17 cellular contexts compared by ENCODE assay signal in the genomic region with DNA sequence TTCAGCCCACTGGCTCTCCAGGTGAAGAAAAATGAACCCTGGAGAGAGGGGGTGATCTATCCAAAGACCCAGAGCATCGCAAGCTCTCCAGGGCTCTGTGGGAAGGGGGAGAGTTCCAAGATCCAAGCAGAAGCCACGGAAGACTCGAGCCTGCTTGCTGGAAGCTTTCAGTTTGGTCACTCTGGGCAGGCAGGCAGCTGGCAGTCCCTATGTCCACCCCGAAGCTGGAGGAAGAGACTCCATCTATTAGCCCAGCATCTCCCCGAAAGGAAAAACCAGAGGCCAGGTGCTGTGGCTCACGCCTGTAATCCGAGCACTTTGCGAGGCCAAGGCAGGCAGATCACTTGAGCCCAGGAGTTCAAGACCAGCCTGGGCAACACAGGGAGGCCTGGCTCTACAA. TPM values are rescaled to one million over a fixed set of nuclear protein-coding genes. Genes with fewer than 3 reads are reported as not detected.
A peak's percentile ranks its signal among the peaks of the same experiment; 100 is the strongest.
DNase-seq lines count a peak whose midpoint lies in the region; ATAC-seq, FAIRE-seq and TF ChIP-seq lines count a peak whose summit lies in the region.
"Had no signal": no experiment of that assay in that cellular context is flagged by ENCODE, and none has a peak within 500 bp of the region (broad histone marks: within the 10 kb centered on the region; RNA-seq: fewer than 3 reads in every experiment).

No MANE protein-coding gene starts in this region.

- TF ChIP-seq CTCF in H1 (IDR thresholded peaks at IDR 0.05; ENCODE audit: control extremely low read depth in 1 of 3, insufficient read depth in 1 of 3, low read depth in 1 of 3, low read length in 3 of 3), result no peak
- no peak for TF ChIP-seq CTCF in neural progenitor cell (IDR thresholded peaks at IDR 0.05)
- no peak for TF ChIP-seq CTCF in thyroid gland (IDR thresholded peaks at IDR 0.05)

- POLR2A ChIA-PET in H1 (lab: Charles Lee; ENCODE audit: partially characterized antibody), result interaction anchor here (1.4 to 2.1 kb wide), 8 partner anchors 11 to 73 kb away, joined by 3 to 14 read pairs (median 8); partner anchors contain the start of gene SPARC
- POLR2A ChIA-PET in CD8-positive, alpha-beta memory T cell (lab: Charles Lee), result no interaction called here

- H2BK120ac ChIP-seq in H1 (replicated peaks; ENCODE audit: low read depth, low read length), result no peak overlapping the region

- ATAC-seq in GM21447 (IDR thresholded peaks at IDR 0.05; ENCODE audit: unreplicated experiment), result no peak
- ATAC-seq: effector memory CD8-positive, alpha-beta T cell had no signal

- H3K27ac ChIP-seq in H1 (ENCODE audit: low read depth, low read length) (no peak overlapping the region), neural progenitor cell (no peak overlapping the region), thyroid gland (peak overlapping the region in 2 of 3 donors; percentile 17 to 64)
- no peak overlapping the region for H3K27ac ChIP-seq in CD8-positive, alpha-beta memory T cell (ENCODE audit: low read depth, low read length)

- H3K36me3 ChIP-seq in H1 (ENCODE audit: control insufficient read depth in 2 of 4, insufficient read depth in 4 of 4, low read length in 3 of 4) (no peaks in the 10 kb centered on the region), neural progenitor cell (no peaks in the 10 kb centered on the region), thyroid gland (no peaks in the 10 kb centered on the region)
- H3K36me3 ChIP-seq in CD8-positive, alpha-beta memory T cell (ENCODE audit: insufficient read depth, low read length), result no peaks in the 10 kb centered on the region

- intact Hi-C loops in thyroid gland (cut with DNase I), result no loop called here

- H3K4me2 ChIP-seq in H1 (ENCODE audit: insufficient read depth in 1 of 2, low read depth in 2 of 2, low read length in 2 of 2) (no peak overlapping the region; a peak in 1 of 4 replicates), neural progenitor cell (no peak overlapping the region)

- H3K4ac ChIP-seq in H1 (replicated peaks; ENCODE audit: insufficient read length, low read depth, low read length), result no peak overlapping the region

- no peak overlapping the region for H4K8ac ChIP-seq in H1 (ENCODE audit: extremely low read depth, insufficient read depth, low read length)

- H3K18ac ChIP-seq in H1 (ENCODE audit: extremely low read depth, low read length), result no peak overlapping the region

- H3K79me2 ChIP-seq in H1 (ENCODE audit: control insufficient read depth in 1 of 2, insufficient read depth in 2 of 2, low read length in 2 of 2) (no peaks in the 10 kb centered on the region), neural progenitor cell (ENCODE audit: low read depth) (no peaks in the 10 kb centered on the region)

- H3K4me3 ChIP-seq in H1 (ENCODE audit: extremely low read depth in 1 of 4, insufficient read depth in 2 of 4, low read depth in 3 of 4, low read length in 4 of 4) (no peak overlapping the region), neural progenitor cell (no peak overlapping the region), thyroid gland (replicated peaks in 1 of 3) (no peak overlapping the region)
- H3K4me3 ChIP-seq in CD8-positive, alpha-beta memory T cell (ENCODE audit: low read length), result no peak overlapping the region
- H3K4me3 ChIP-seq: body of pancreas had no signal

- H4K5ac ChIP-seq in H1 (ENCODE audit: insufficient read length, low read depth, low read length), result no peak overlapping the region

- H3K36me3 Mint-ChIP-seq in neural progenitor cell, result no peaks in the 10 kb centered on the region
- H3K36me3 Mint-ChIP-seq in CD8-positive, alpha-beta memory T cell, result no peaks in the 10 kb centered on the region
- H3K36me3 Mint-ChIP-seq: CD4-positive, alpha-beta memory T cell had no signal

- H2BK20ac ChIP-seq in H1 (ENCODE audit: low read length), result no peak overlapping the region

- no peak for TF ChIP-seq RAD21 in H1 (IDR thresholded peaks at IDR 0.05 in 1 of 2, conservative IDR thresholded peaks at IDR 0.05 in 1 of 2; ENCODE audit: low read depth in 2 of 2, low read length in 2 of 2)

- H3K9me3 ChIP-seq in H1 (ENCODE audit: insufficient read depth in 2 of 2, low read depth in 1 of 2, low read length in 1 of 2), result no peaks in the 10 kb centered on the region
- H3K9me3 ChIP-seq in neural progenitor cell (ENCODE audit: low read depth), result no peaks in the 10 kb centered on the region
- H3K9me3 ChIP-seq in thyroid gland, result no peaks in the 10 kb centered on the region
- no peaks in the 10 kb centered on the region for H3K9me3 ChIP-seq in CD8-positive, alpha-beta memory T cell (ENCODE audit: low read length)
- H3K9me3 ChIP-seq: body of pancreas had no signal

- CTCF ChIA-PET in H1 (lab: Charles Lee; ENCODE audit: partially characterized antibody), result interaction anchor here (0.7 to 7.9 kb wide), 11 partner anchors 8 to 233 kb away, joined by 3 to 53 read pairs (median 9); partner anchors contain the start of gene SPARC
- CTCF ChIA-PET in CD8-positive, alpha-beta memory T cell (lab: Charles Lee), result no interaction called here

- no peak for TF ChIP-seq POLR2A in H1 (IDR thresholded peaks at IDR 0.05; ENCODE audit: control extremely low read depth in 1 of 2, low read depth in 2 of 2, low read length in 2 of 2)
- no peak for TF ChIP-seq POLR2A in thyroid gland (IDR thresholded peaks at IDR 0.05)

- no peak overlapping the region for H3K9ac ChIP-seq in H1 (replicated peaks in 1 of 4; ENCODE audit: extremely low read depth in 1 of 4, low read depth in 3 of 4, low read length in 3 of 4)
- no peak overlapping the region for H3K9ac ChIP-seq in neural progenitor cell

- H3K23me2 ChIP-seq in H1 (ENCODE audit: low read depth, low read length), result no peaks in the 10 kb centered on the region

- H2AFZ ChIP-seq in H1 (ENCODE audit: low read length) (peak overlapping the region; percentile 21), neural progenitor cell (replicated peaks) (no peak overlapping the region)

- no peaks in the 10 kb centered on the region for H3K9me3 Mint-ChIP-seq in neural progenitor cell
- H3K9me3 Mint-ChIP-seq in CD8-positive, alpha-beta memory T cell, result no peaks in the 10 kb centered on the region
- H3K9me3 Mint-ChIP-seq: activated T-helper 2 cell treated with anti-CD3 and anti-CD28 coated beads, Interferon-gamma antibody, Interleukin-2, Interleukin-4, amounts not matched to agents 10 μg/mL and 5 μg/mL and 100 μg/mL, durations not matched to agents 14 hours and 24 hours and 36 hours; CD4-positive, alpha-beta memory T cell; effector memory CD8-positive, alpha-beta T cell had no signal

- peaks cover 5% of the 10 kb centered on the region for H3K27me3 Mint-ChIP-seq in neural progenitor cell (ENCODE audit: insufficient read depth, low read depth)
- peaks cover 5 to 13% of the 10 kb centered on the region in 2 donors for H3K27me3 Mint-ChIP-seq in CD8-positive, alpha-beta memory T cell

- H3K4me1 Mint-ChIP-seq in neural progenitor cell, result peaks cover 50% of the 10 kb centered on the region
- no peaks in the 10 kb centered on the region for H3K4me1 Mint-ChIP-seq in CD8-positive, alpha-beta memory T cell
- H3K4me1 Mint-ChIP-seq: CD4-positive, alpha-beta memory T cell had no signal

- H4K91ac ChIP-seq in H1 (replicated peaks; ENCODE audit: insufficient read length, low read length), result no peak overlapping the region

- no peak overlapping the region for H3K14ac ChIP-seq in H1 (ENCODE audit: insufficient read length)

- H3F3A ChIP-seq in neural progenitor cell (ENCODE audit: low read depth), result peaks cover 4% of the 10 kb centered on the region

- no peak overlapping the region for H3K4me3 Mint-ChIP-seq in neural progenitor cell
- H3K4me3 Mint-ChIP-seq in CD8-positive, alpha-beta memory T cell, result no peak overlapping the region
- H3K4me3 Mint-ChIP-seq: CD4-positive, alpha-beta memory T cell; effector memory CD8-positive, alpha-beta T cell had no signal

- DNase-seq in LHCN-M2 (ENCODE audit: low read depth), result peak; percentile 65
- DNase-seq in H1 (ENCODE audit: low read depth in 1 of 2, low spot score in 2 of 2), result no peak
- DNase-seq in neural progenitor cell (ENCODE audit: low spot score), result no peak
- DNase-seq in thyroid gland, result no peak
- no peak for DNase-seq in CD8-positive, alpha-beta memory T cell
- no peak for DNase-seq in NCI-H510A (lab: John Stamatoyannopoulos, UW)
- DNase-seq: body of pancreas; CD4-positive, alpha-beta memory T cell; effector memory CD8-positive, alpha-beta T cell; Karpas-422; NCI-H1930; NCI-H774; occipital lobe; T1000 had no signal

- no peak overlapping the region for H3K23ac ChIP-seq in H1 (ENCODE audit: insufficient read length)

- no peak for TF ChIP-seq EP300 in H1 (IDR thresholded peaks at IDR 0.05; ENCODE audit: borderline replicate concordance in 1 of 2, low read depth in 2 of 2, low read length in 2 of 2)

- no peak overlapping the region for H2BK5ac ChIP-seq in H1 (ENCODE audit: low read depth, low read length)

- H3K4me1 ChIP-seq in H1 (replicated peaks in 1 of 4; ENCODE audit: control insufficient read depth in 3 of 4, insufficient read depth in 4 of 4, low read length in 3 of 4) (peaks cover 3 to 14% (median 6%) of the 10 kb centered on the region in 4 experiments), neural progenitor cell (peaks cover 14% of the 10 kb centered on the region), thyroid gland (peaks cover 11 to 39% of the 10 kb centered on the region in 2 donors)
- no peaks in the 10 kb centered on the region for H3K4me1 ChIP-seq in CD8-positive, alpha-beta memory T cell (ENCODE audit: insufficient read depth, low read length)
- H3K4me1 ChIP-seq: body of pancreas had no signal

- H3K56ac ChIP-seq in H1 (replicated peaks; ENCODE audit: insufficient read length, low read depth, low read length), result no peak overlapping the region

- H3K27me3 ChIP-seq in H1 (replicated peaks in 1 of 4; ENCODE audit: control insufficient read depth in 3 of 4, extremely low read depth in 1 of 4, insufficient read depth in 3 of 4, low read length in 3 of 4), result no peaks in the 10 kb centered on the region
- H3K27me3 ChIP-seq in neural progenitor cell, result no peaks in the 10 kb centered on the region
- no peaks in the 10 kb centered on the region for H3K27me3 ChIP-seq in thyroid gland
- no peaks in the 10 kb centered on the region for H3K27me3 ChIP-seq in CD8-positive, alpha-beta memory T cell (ENCODE audit: insufficient read depth, low read length, poor library complexity, severe bottlenecking)
- H3K27me3 ChIP-seq: body of pancreas had no signal

- FAIRE-seq in H1 (lab: Jason Lieb, UNC), result no peak
- FAIRE-seq: GM19239 had no signal

- 0 out of 2 replicates have a peak overlapping the region, but pooled peaks have one; percentile 4 for H2BK12ac ChIP-seq in H1 (ENCODE audit: low read depth, low read length)

- no peak overlapping the region for H2AK5ac ChIP-seq in H1 (ENCODE audit: low read depth, low read length)

- H3K27ac Mint-ChIP-seq in neural progenitor cell, result peak overlapping the region; percentile 93
- H3K27ac Mint-ChIP-seq in CD8-positive, alpha-beta memory T cell, result no peak overlapping the region
- H3K27ac Mint-ChIP-seq: activated T-helper 2 cell treated with anti-CD3 and anti-CD28 coated beads, Interferon-gamma antibody, Interleukin-2, Interleukin-4, amounts not matched to agents 10 μg/mL and 5 μg/mL and 100 μg/mL, durations not matched to agents 14 hours and 24 hours and 36 hours; CD4-positive, alpha-beta memory T cell; effector memory CD8-positive, alpha-beta T cell had no signal

- WGBS in H1 (ENCODE audit: extremely low coverage in 1 of 2, insufficient coverage in 1 of 2, insufficient read length in 1 of 2, insufficient replicate concordance in 2 of 2, low coverage in 1 of 2, low lambda C conversion rate in 2 of 2, missing lambda C conversion rate in 1 of 2), 2 experiments, result 77% methylated on average over 8 of the region's 8 CpGs; no CpG with 5 or more reads in 1 of the 2 experiments
- WGBS in thyroid gland, 2 donors, result 78 to 84% methylated on average over 6 to 8 of the region's 8 CpGs

- H4K20me1 ChIP-seq in H1 (replicated peaks in 1 of 2; ENCODE audit: control insufficient read depth in 1 of 2, insufficient read depth in 2 of 2, low read length in 2 of 2), result no peaks in the 10 kb centered on the region
- H4K20me1 ChIP-seq in neural progenitor cell (ENCODE audit: low read depth), result no peaks in the 10 kb centered on the region

- no peaks in the 10 kb centered on the region for H3K79me1 ChIP-seq in H1 (ENCODE audit: low read depth, low read length)

- H2BK15ac ChIP-seq in H1 (ENCODE audit: low read length), result no peak overlapping the region

RNA-seq across cellular contexts. Expression of gene SPARC, which starts 10.7 kb away (rescaled TPM):
- total RNA-seq in LHCN-M2 (2014; rRNA removed) (797 and 1,163 TPM in 2 replicates), neural progenitor cell (ENCODE audit: low replicate concordance) (122 and 158 TPM in 2 replicates), thyroid gland (100 to 1,000 TPM; 302 to 327 (median 309) TPM)
- polyA plus RNA-seq in LHCN-M2 (2012), result 2,613 TPM
- 438 and 452 TPM in 2 replicates for total RNA-seq in H1 (2021; fragmentation: NEBNext Ultra II Directional; extraction: Animal tissue kit (Norgen Biotek cat#: 25700))
- 375 and 434 TPM in 2 replicates for polyA plus RNA-seq in H1 (2011; rRNA removed)
- polyA plus RNA-seq in H1 (2011; cell fraction: cytosol; rRNA removed), result 385 TPM
- polyA plus RNA-seq in H1 (2011; cell fraction: nucleus; rRNA removed), result 501 TPM
- polyA plus RNA-seq in H1 (2012, experiment 1 of 2), result 385 to 537 TPM (median 495 TPM) in 4 replicates
- polyA plus RNA-seq in H1 (2012, experiment 2 of 2), result 164 TPM
- polyA plus RNA-seq in H1 (2013, experiment 1 of 2), result 450 TPM
- polyA plus RNA-seq in H1 (2013, experiment 2 of 2), result 478 TPM
- 271 and 297 TPM in 2 replicates for polyA minus RNA-seq in H1 (2011; rRNA and poly(A)+ RNA removed)
- polyA minus RNA-seq in H1 (2011; cell fraction: cytosol; rRNA and poly(A)+ RNA removed), result 203 TPM
- polyA minus RNA-seq in H1 (2011; cell fraction: nucleus; rRNA and poly(A)+ RNA removed), result 95.3 TPM
- total RNA-seq in CD8-positive, alpha-beta memory T cell, result under 1 TPM; 0.22 to 0.31 TPM
- polyA plus RNA-seq in CD8-positive, alpha-beta memory T cell, result not detected

Comparison
In these comparisons a context has a peak if more than half of its experiments do, and no peak if none do; other contexts are left out.
1. H3K27ac ChIP-seq: peak in thyroid gland (2 of 3); none in H1 (single experiment), neural progenitor cell (single experiment) and CD8-positive, alpha-beta memory T cell (single experiment).
2. RNA of gene SPARC, which starts 10.7 kb away (total RNA-seq): 797 to 1,163 TPM in LHCN-M2, 438 to 452 TPM in H1, 302 to 327 TPM in thyroid gland and 122 to 158 TPM in neural progenitor cell; 0.22 to 0.31 TPM in CD8-positive, alpha-beta memory T cell; every median in the first group is over 10 times any median in the second.